9 cellular contexts compared by ENCODE assay signal in genomic region chr2:15941483-15941853, GRCh38. TPM values are rescaled to one million over a fixed set of nuclear protein-coding genes. Genes with fewer than 3 reads are reported as not detected.
DNase-seq lines count a peak whose midpoint lies in the region; ATAC-seq and TF ChIP-seq lines count a peak whose summit lies in the region.
"Had no signal": no experiment of that assay in that cellular context is flagged by ENCODE, and none has a peak within 500 bp of the region (broad histone marks: within the 10 kb centered on the region; RNA-seq: fewer than 3 reads in every experiment).

No MANE protein-coding gene starts in this region.

- DNase-seq in NCI-H1105 treated with DMSO at 0.1 percent for 48 hours (lab: John Stamatoyannopoulos, UW) (peak; percentile 11), NCI-H1105 (lab: John Stamatoyannopoulos, UW) (no peak), SJCRH30 (peak; percentile 93 to 95), smooth muscle cell (lab: John Stamatoyannopoulos, UW; ENCODE audit: unreplicated experiment) (no peak), OCI-LY7 (ENCODE audit: low spot score) (no peak), GM10248 (ENCODE audit: extremely low spot score) (no peak)

- peaks cover 5% of the 10 kb centered on the region for H3F3A ChIP-seq in smooth muscle cell (ENCODE audit: low read depth)

- TF ChIP-seq CTCF in smooth muscle cell (IDR thresholded peaks at IDR 0.05; ENCODE audit: borderline replicate concordance, insufficient read depth, poor library complexity, severe bottlenecking) = no peak
- TF ChIP-seq CTCF in OCI-LY7 (conservative IDR thresholded peaks at IDR 0.05; ENCODE audit: low read length) = no peak
- TF ChIP-seq CTCF in GM10248 (IDR thresholded peaks at IDR 0.05; ENCODE audit: control extremely low read depth, extremely low read depth, low read depth, missing control alignments) = no peak

- no peaks in the 10 kb centered on the region for H3K9me2 ChIP-seq in OCI-LY7 (ENCODE audit: insufficient read depth, low read length)

- 4% methylated on average over 9 of the region's 14 CpGs for WGBS in smooth muscle cell (ENCODE audit: low lambda C conversion rate)

- CTCF ChIA-PET in OCI-LY7 (lab: Charles Lee; ENCODE audit: unreplicated experiment) (no interaction called here), GM10248 (lab: Yijun Ruan, JAX) (interaction anchor here (4.2 kb wide), 1 partner anchor 340 kb away, joined by 30 read pairs; no protein-coding TSS in a partner anchor)

- peaks cover 17% of the 10 kb centered on the region for H3K4me1 ChIP-seq in SJCRH30
- peaks cover 8% of the 10 kb centered on the region for H3K4me1 ChIP-seq in smooth muscle cell (ENCODE audit: low read depth)
- H3K4me1 ChIP-seq in OCI-LY7 (ENCODE audit: insufficient read depth, low read length, poor library complexity, severe bottlenecking) = no peaks in the 10 kb centered on the region

- ATAC-seq in GM18867 (IDR thresholded peaks at IDR 0.05; ENCODE audit: unreplicated experiment) = no peak

- H3K9me3 ChIP-seq in SJCRH30 (replicated peaks) (no peaks in the 10 kb centered on the region), iPS-18c (ENCODE audit: control insufficient read depth, insufficient read depth, low read length) (peaks cover 4% of the 10 kb centered on the region), smooth muscle cell (replicated peaks; ENCODE audit: low read depth) (no peaks in the 10 kb centered on the region), OCI-LY7 (ENCODE audit: low read length) (no peaks in the 10 kb centered on the region)

- POLR2A ChIA-PET in OCI-LY7 (lab: Charles Lee) (no interaction called here), GM10248 (lab: Yijun Ruan, JAX) (no interaction called here)

- H3K27ac ChIP-seq in SJCRH30 = peak overlapping the region; percentile 83
- H3K27ac ChIP-seq in smooth muscle cell (ENCODE audit: low read depth) = no peak overlapping the region
- H3K27ac ChIP-seq in OCI-LY7 (ENCODE audit: low read depth, low read length, poor library complexity, severe bottlenecking) = no peak overlapping the region

- H3K4me2 ChIP-seq in smooth muscle cell (peak overlapping the region; percentile 87), OCI-LY7 (ENCODE audit: low read length) (no peak overlapping the region)

- H3K4me3 ChIP-seq in SJCRH30 = peak overlapping the region; percentile 83
- H3K4me3 ChIP-seq in iPS-18c (ENCODE audit: insufficient read depth, low read depth, low read length) = peak overlapping the region; percentile 91
- H3K4me3 ChIP-seq in smooth muscle cell = peak overlapping the region; percentile 59
- H3K4me3 ChIP-seq in OCI-LY7 (ENCODE audit: low read depth, low read length, poor library complexity, severe bottlenecking) = no peak overlapping the region

- no peak overlapping the region for H3K9ac ChIP-seq in smooth muscle cell (ENCODE audit: low read depth)

- H3K27me3 ChIP-seq in SJCRH30 = no peaks in the 10 kb centered on the region
- peaks cover 24% of the 10 kb centered on the region for H3K27me3 ChIP-seq in smooth muscle cell (ENCODE audit: low read depth)

- H2AFZ ChIP-seq in smooth muscle cell (ENCODE audit: low read depth) (peak overlapping the region; percentile 58), OCI-LY7 (ENCODE audit: low read length) (no peak overlapping the region)

- no TSS peak for BruUV-seq in OCI-LY7 (replicated peaks; lab: Mats Ljungman, UMichigan)

- no peaks in the 10 kb centered on the region for H3K79me2 ChIP-seq in smooth muscle cell (ENCODE audit: low read depth)
- no peaks in the 10 kb centered on the region for H3K79me2 ChIP-seq in OCI-LY7 (ENCODE audit: insufficient read depth, low read depth, low read length)

- H3K36me3 ChIP-seq in SJCRH30 = peaks cover 40% of the 10 kb centered on the region
- no peaks in the 10 kb centered on the region for H3K36me3 ChIP-seq in smooth muscle cell (ENCODE audit: low read depth)
- H3K36me3 ChIP-seq in OCI-LY7 (ENCODE audit: insufficient read depth, low read length) = no peaks in the 10 kb centered on the region

- intact Hi-C loops in OCI-LY7 (cut with micrococcal nuclease; ENCODE audit: unreplicated experiment) = no loop called here

- H4K20me1 ChIP-seq in smooth muscle cell (ENCODE audit: low read depth) (peaks cover 3% of the 10 kb centered on the region), OCI-LY7 (ENCODE audit: insufficient read depth, low read length) (no peaks in the 10 kb centered on the region)

RNA-seq across cellular contexts. Expression of gene MYCN, which starts 1.1 kb away (rescaled TPM):
- total RNA-seq in SJCRH30 (2014; rRNA removed; shearing (Covaris generic)) = 185 and 190 TPM in 2 replicates
- total RNA-seq in smooth muscle cell (9.0 and 18.3 TPM in 2 replicates), OCI-LY7 (2022) (not detected in 2 replicates)
- polyA plus RNA-seq in smooth muscle cell = 4.4 and 6.9 TPM in 2 replicates
- not detected in 2 replicates for total RNA-seq in OCI-LY7 (2014; rRNA removed; shearing (Covaris generic))
- total RNA-seq: renal cortical epithelial cell had no signal

Comparison
In these comparisons a context has a peak if more than half of its experiments do, and no peak if none do; other contexts are left out.
1. DNase-seq: peak in NCI-H1105 treated with DMSO at 0.1 percent for 48 hours (single experiment) and SJCRH30 (2 of 2); none in NCI-H1105 (single experiment), smooth muscle cell (single experiment), OCI-LY7 (single experiment) and GM10248 (single experiment).